21 cellular contexts compared by ENCODE assay signal in genomic region chr11:38153985-38154384, GRCh38.
"Had no signal": no experiment of that assay in that cellular context is flagged by ENCODE, and none has a peak within 500 bp of the region (broad histone marks: within the 10 kb centered on the region; RNA-seq: fewer than 3 reads in every experiment).

No MANE protein-coding gene starts in this region.

- H3K4me1 Mint-ChIP-seq: stimulated activated effector memory CD8-positive, alpha-beta T cell treated with anti-CD3 and anti-CD28 coated beads, Interleukin-12 subunit alpha, Interleukin-12 subunit beta, amount 100 ng/mL, for 72 hours had no signal

- H3K4me3 ChIP-seq: esophagus squamous epithelium, gastroesophageal sphincter, left lung, lower lobe of right lung, suprapubic skin, thyroid gland had no signal

- H3K9me3 Mint-ChIP-seq: type B pancreatic cell had no signal

- ATAC-seq: effector memory CD8-positive, alpha-beta T cell; gastroesophageal sphincter; left lung; lower lobe of right lung; right cardiac atrium; stimulated activated effector memory CD8-positive, alpha-beta T cell treated with anti-CD3 and anti-CD28 coated beads, Interleukin-12 subunit alpha, Interleukin-12 subunit beta, amount 100 ng/mL, for 72 hours; stimulated activated naive CD8-positive, alpha-beta T cell treated with anti-CD3 and anti-CD28 coated beads, Interleukin-15, Interleukin-2, amounts not matched to agents 100 U/mL and 50 U/mL, for 24 hours had no signal

- H3K36me3 ChIP-seq: esophagus squamous epithelium, gastroesophageal sphincter, left lung, lower lobe of right lung, suprapubic skin, thyroid gland had no signal

- H3K27me3 ChIP-seq: esophagus squamous epithelium, gastroesophageal sphincter, left lung, suprapubic skin, thyroid gland had no signal

- H3K36me3 Mint-ChIP-seq: naive B cell; stimulated activated effector memory CD8-positive, alpha-beta T cell treated with anti-CD3 and anti-CD28 coated beads, Interleukin-12 subunit alpha, Interleukin-12 subunit beta, amount 100 ng/mL, for 72 hours; type B pancreatic cell had no signal

- FAIRE-seq: keratinocyte, urothelium cell line had no signal

- H3K4me1 ChIP-seq: esophagus squamous epithelium, gastroesophageal sphincter, left lung, lower lobe of right lung, suprapubic skin, thyroid gland had no signal

- H3K4me3 Mint-ChIP-seq: dendritic cell treated with granulocyte-macrophage colony-stimulating factor and Interleukin-4, amounts not matched to agents 40 ng/mL and 50 ng/mL, for 4 days; effector memory CD8-positive, alpha-beta T cell; naive B cell; stimulated activated effector memory CD8-positive, alpha-beta T cell treated with anti-CD3 and anti-CD28 coated beads, Interleukin-12 subunit alpha, Interleukin-12 subunit beta, amount 100 ng/mL, for 72 hours; type B pancreatic cell had no signal

- H3K27ac Mint-ChIP-seq: dendritic cell treated with granulocyte-macrophage colony-stimulating factor and Interleukin-4, amounts not matched to agents 40 ng/mL and 50 ng/mL, for 4 days; effector memory CD8-positive, alpha-beta T cell; naive B cell; stimulated activated effector memory CD8-positive, alpha-beta T cell treated with anti-CD3 and anti-CD28 coated beads, Interleukin-12 subunit alpha, Interleukin-12 subunit beta, amount 100 ng/mL, for 72 hours; type B pancreatic cell had no signal

- H3K27me3 Mint-ChIP-seq: dendritic cell treated with granulocyte-macrophage colony-stimulating factor and Interleukin-4, amounts not matched to agents 40 ng/mL and 50 ng/mL, for 4 days; effector memory CD8-positive, alpha-beta T cell; naive B cell; type B pancreatic cell had no signal

- H3K9me3 ChIP-seq: gastroesophageal sphincter, lower lobe of right lung, suprapubic skin, thyroid gland had no signal

- H3K27ac ChIP-seq: esophagus squamous epithelium, gastroesophageal sphincter, left lung, lower lobe of right lung, suprapubic skin, thyroid gland had no signal

- DNase-seq: effector memory CD8-positive, alpha-beta T cell; esophagus squamous epithelium; foreskin fibroblast; glutamatergic neuron; left lung; lower lobe of right lung; mesenchymal stem cell; naive B cell; posterior cingulate gyrus; right cardiac atrium; stimulated activated CD4-positive, alpha-beta T cell treated with anti-CD3 and anti-CD28 coated beads, Interleukin-4, amount 100 ng/mL, for 1 hour; stimulated activated CD8-positive, alpha-beta memory T cell treated with anti-CD3 and anti-CD28 coated beads, Interleukin-4, amount 100 ng/mL, for 48 hours; stimulated activated naive CD8-positive, alpha-beta T cell treated with anti-CD3 and anti-CD28 coated beads, Interleukin-15, Interleukin-2, amounts not matched to agents 100 U/mL and 50 U/mL, for 24 hours; thyroid gland had no signal
